8 cellular contexts compared by ENCODE assay signal in genomic region chr3:172107403-172107802, GRCh38.
DNase-seq lines count a peak whose midpoint lies in the region; ATAC-seq lines count a peak whose summit lies in the region.

No MANE protein-coding gene starts in this region.

- peak; percentile 90 for ATAC-seq in GM18858 (IDR thresholded peaks at IDR 0.05; ENCODE audit: unreplicated experiment)
- ATAC-seq in HG02840 (IDR thresholded peaks at IDR 0.05; ENCODE audit: low FRiP score, unreplicated experiment), result peak; percentile 92
- peak; percentile 56 to 72 (median 70) for ATAC-seq in T-cell (replicated peaks in 1 of 4)

- H3K27ac Mint-ChIP-seq in T-cell, result peak overlapping the region; percentile 88 to 93

- H3K27me3 Mint-ChIP-seq in T-cell, result peaks cover 0 to 2% of the 10 kb centered on the region in 2 donors

- H3K4me3 Mint-ChIP-seq in T-cell, result peak overlapping the region; percentile 71 to 78 (median 72)

- DNase-seq in T-cell (peak; percentile 17 to 69 (median 48)), EL (no peak), NCI-H345 treated with DMSO at 0.1 percent for 48 hours (lab: John Stamatoyannopoulos, UW; ENCODE audit: unreplicated experiment) (no peak), NCI-H1417 treated with DMSO at 0.1 percent for 48 hours (lab: John Stamatoyannopoulos, UW) (no peak)
- peak; percentile 36 for DNase-seq in effector CD4-positive, alpha-beta T cell
- DNase-seq in stimulated activated CD8-positive, alpha-beta memory T cell treated with anti-CD3 and anti-CD28 coated beads, Interleukin-4, amount 100 ng/mL, for 24 hours (ENCODE audit: low read depth), result peak; percentile 30

- POLR2A ChIA-PET in T-cell (lab: Charles Lee), result interaction anchor here in 1 of 2 donors (0.6 kb wide), 1 partner anchor 22 kb away, joined by 3 read pairs; no protein-coding TSS in a partner anchor

- no peaks in the 10 kb centered on the region for H3K36me3 Mint-ChIP-seq in T-cell

- peaks cover 77 to 84% (median 78%) of the 10 kb centered on the region in 3 donors for H3K4me1 Mint-ChIP-seq in T-cell

- H3K9me3 Mint-ChIP-seq in T-cell, result no peaks in the 10 kb centered on the region

- CTCF ChIA-PET in T-cell (lab: Charles Lee), result interaction anchor here (0.8 to 2.0 kb wide), 5 partner anchors 25 to 72 kb away, joined by 3 to 12 read pairs (median 4); no protein-coding TSS in a partner anchor

Comparison
In these comparisons a context has a peak if more than half of its experiments do, and no peak if none do; other contexts are left out.
1. DNase-seq: peak in T-cell (34 of 34), effector CD4-positive, alpha-beta T cell (single experiment) and stimulated activated CD8-positive, alpha-beta memory T cell treated with anti-CD3 and anti-CD28 coated beads, Interleukin-4, amount 100 ng/mL, for 24 hours (single experiment); none in EL (single experiment), NCI-H345 treated with DMSO at 0.1 percent for 48 hours (single experiment) and NCI-H1417 treated with DMSO at 0.1 percent for 48 hours (single experiment).
2. Peak in every context shown above with its lines, with median percentiles within 50 percentile points of each other: ATAC-seq.